ENCODE assay signal across 16 cellular contexts in the genomic region with DNA sequence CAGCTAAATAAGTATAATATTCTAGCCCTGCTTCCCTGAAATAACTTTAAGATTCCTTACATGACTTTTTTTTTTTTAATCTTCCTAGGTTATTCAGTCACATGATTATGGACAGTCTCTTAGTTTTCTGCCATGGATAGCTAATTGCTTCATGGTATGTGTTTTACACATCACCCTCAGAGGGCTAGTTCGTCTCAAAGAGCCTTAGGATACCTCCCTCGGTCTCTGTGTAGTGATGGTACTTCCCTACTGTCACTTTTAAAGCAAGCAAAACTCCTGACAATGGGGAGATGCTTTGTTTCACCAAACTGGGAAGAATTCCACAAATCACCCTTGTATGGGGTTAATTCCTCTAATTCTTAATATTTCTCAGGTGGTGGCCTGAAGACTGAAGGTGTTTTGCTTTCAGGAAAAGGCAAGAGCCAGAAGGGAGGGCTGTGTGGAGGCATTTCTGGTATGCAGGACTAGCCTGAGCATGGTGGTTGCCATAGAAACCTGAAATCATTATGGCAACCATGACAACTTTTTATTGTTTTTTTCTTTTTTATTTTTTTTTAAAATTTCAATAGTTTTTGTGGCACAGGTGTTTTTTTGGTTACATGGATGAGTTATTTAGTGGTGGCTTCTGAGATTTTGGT.
DNase-seq lines count a peak whose midpoint lies in the region; ATAC-seq, FAIRE-seq and TF ChIP-seq lines count a peak whose summit lies in the region.
"Had no signal": no experiment of that assay in that cellular context is flagged by ENCODE, and none has a peak within 500 bp of the region (broad histone marks: within the 10 kb centered on the region; RNA-seq: fewer than 3 reads in every experiment).

No MANE protein-coding gene starts in this region.

- H3K4me3 Mint-ChIP-seq in Caco-2 (ENCODE audit: unreplicated experiment) (no peak overlapping the region), T-helper 17 cell (no peak overlapping the region), Calu3 (ENCODE audit: low read depth, unreplicated experiment) (no peak overlapping the region)
- H3K4me3 Mint-ChIP-seq in naive thymus-derived CD8-positive, alpha-beta T cell = no peak overlapping the region
- H3K4me3 Mint-ChIP-seq: activated CD4-positive, alpha-beta memory T cell treated with anti-CD3 and anti-CD28 coated beads, Interleukin-2, amount 10 ng/mL, durations not matched to agents 7 days and 5 days; stimulated activated effector memory CD8-positive, alpha-beta T cell treated with anti-CD3 and anti-CD28 coated beads, Interleukin-12 subunit alpha, Interleukin-12 subunit beta, amount 100 ng/mL, for 72 hours had no signal

- H3K9me3 Mint-ChIP-seq in Caco-2 (ENCODE audit: unreplicated experiment) (peaks cover 8% of the 10 kb centered on the region), Calu3 (ENCODE audit: low read depth, unreplicated experiment) (no peaks in the 10 kb centered on the region)
- no peaks in the 10 kb centered on the region for H3K9me3 Mint-ChIP-seq in naive thymus-derived CD8-positive, alpha-beta T cell
- H3K9me3 Mint-ChIP-seq: activated CD4-positive, alpha-beta memory T cell treated with anti-CD3 and anti-CD28 coated beads, Interleukin-2, amount 10 ng/mL, durations not matched to agents 7 days and 5 days; stimulated activated effector memory CD8-positive, alpha-beta T cell treated with anti-CD3 and anti-CD28 coated beads, Interleukin-12 subunit alpha, Interleukin-12 subunit beta, amount 100 ng/mL, for 72 hours had no signal

- H3K4me1 Mint-ChIP-seq in Caco-2 (ENCODE audit: low read depth, unreplicated experiment) = no peaks in the 10 kb centered on the region
- H3K4me1 Mint-ChIP-seq in T-helper 17 cell = no peaks in the 10 kb centered on the region
- no peaks in the 10 kb centered on the region for H3K4me1 Mint-ChIP-seq in naive thymus-derived CD8-positive, alpha-beta T cell
- H3K4me1 Mint-ChIP-seq in Calu3 (ENCODE audit: low read depth, unreplicated experiment) = no peaks in the 10 kb centered on the region
- H3K4me1 Mint-ChIP-seq: activated CD4-positive, alpha-beta memory T cell treated with anti-CD3 and anti-CD28 coated beads, Interleukin-2, amount 10 ng/mL, durations not matched to agents 7 days and 5 days; stimulated activated effector memory CD8-positive, alpha-beta T cell treated with anti-CD3 and anti-CD28 coated beads, Interleukin-12 subunit alpha, Interleukin-12 subunit beta, amount 100 ng/mL, for 72 hours had no signal

- FAIRE-seq in kidney (lab: Jason Lieb, UNC) = no peak
- FAIRE-seq: HTR-8/SVneo had no signal

- no peak overlapping the region for H3K9ac ChIP-seq in kidney (ENCODE audit: low read length in 2 of 2)

- no TSS peak for BruUV-seq in Caco-2 (replicated peaks; lab: Mats Ljungman, UMichigan)
- no TSS peak for BruUV-seq in Calu3 (replicated peaks; lab: Mats Ljungman, UMichigan)

- peak overlapping the region in 1 of 2 donors; percentile 51 for H3K27ac ChIP-seq in kidney (ENCODE audit: low read depth in 2 of 2, low read length in 2 of 2)

- POLR2A ChIA-PET in Caco-2 (lab: Charles Lee) = interaction anchor here (0.5 to 0.6 kb wide), 2 partner anchors 72 to 91 kb away, joined by 4 to 10 read pairs; no protein-coding TSS in a partner anchor
- POLR2A ChIA-PET in naive thymus-derived CD8-positive, alpha-beta T cell (lab: Charles Lee) = no interaction called here

- H3K9me3 ChIP-seq in Caco-2 = no peaks in the 10 kb centered on the region
- no peaks in the 10 kb centered on the region for H3K9me3 ChIP-seq in T-helper 17 cell (ENCODE audit: control insufficient read depth, low read length, poor library complexity, severe bottlenecking)
- H3K9me3 ChIP-seq in kidney (ENCODE audit: control insufficient read depth in 1 of 2, low read length in 2 of 2) = no peaks in the 10 kb centered on the region
- H3K9me3 ChIP-seq: mucosa of descending colon had no signal

- H3K27me3 Mint-ChIP-seq in Caco-2 (ENCODE audit: insufficient read depth, unreplicated experiment) = no peaks in the 10 kb centered on the region
- no peaks in the 10 kb centered on the region for H3K27me3 Mint-ChIP-seq in T-helper 17 cell
- H3K27me3 Mint-ChIP-seq in naive thymus-derived CD8-positive, alpha-beta T cell = no peaks in the 10 kb centered on the region
- H3K27me3 Mint-ChIP-seq in Calu3 (ENCODE audit: unreplicated experiment) = no peaks in the 10 kb centered on the region
- H3K27me3 Mint-ChIP-seq: activated CD4-positive, alpha-beta memory T cell treated with anti-CD3 and anti-CD28 coated beads, Interleukin-2, amount 10 ng/mL, durations not matched to agents 7 days and 5 days had no signal

- no peak for TF ChIP-seq CTCF in Caco-2 (IDR thresholded peaks at IDR 0.05; ENCODE audit: insufficient read depth in 1 of 2, low read depth in 1 of 2, low read length in 1 of 2, severe bottlenecking in 1 of 2, unreplicated experiment in 1 of 2)
- no peak for TF ChIP-seq CTCF in kidney (IDR thresholded peaks at IDR 0.05; ENCODE audit: borderline replicate concordance, extremely low read depth, insufficient read depth)
- TF ChIP-seq CTCF in Calu3 (IDR thresholded peaks at IDR 0.05; ENCODE audit: unreplicated experiment) = no peak

- no peaks in the 10 kb centered on the region for H3K27me3 ChIP-seq in Caco-2 (replicated peaks; ENCODE audit: control insufficient read depth, insufficient read depth, low read length)

- DNase-seq in Caco-2 (peak; percentile 49 to 61), T-helper 17 cell (no peak), fibroblast of gingiva (ENCODE audit: low read depth) (peak; percentile 19), kidney (no peak), midbrain (lab: John Stamatoyannopoulos, UW) (no peak), Calu3 (no peak), pons (ENCODE audit: low spot score) (no peak)
- DNase-seq in naive thymus-derived CD8-positive, alpha-beta T cell = peak in 2 of 10 donors; percentile 3 to 21
- DNase-seq: activated CD4-positive, alpha-beta memory T cell treated with anti-CD3 and anti-CD28 coated beads, Interleukin-2, amount 10 ng/mL, durations not matched to agents 7 days and 5 days; activated effector memory CD4-positive, alpha-beta T cell treated with Interleukin-2 at 50 U/mL for 16 hours; mucosa of descending colon; NCI-H1105 treated with DMSO at 0.1 percent for 48 hours had no signal

- H3K36me3 ChIP-seq in Caco-2 (ENCODE audit: control insufficient read depth, insufficient read depth, low read length) = no peaks in the 10 kb centered on the region
- H3K36me3 ChIP-seq in kidney (ENCODE audit: control insufficient read depth in 1 of 2, insufficient read depth in 2 of 2, low read length in 2 of 2) = no peaks in the 10 kb centered on the region
- H3K36me3 ChIP-seq: breast epithelium had no signal

- H3K36me3 Mint-ChIP-seq in Caco-2 (ENCODE audit: insufficient read depth, unreplicated experiment) = peaks cover 5% of the 10 kb centered on the region
- no peaks in the 10 kb centered on the region for H3K36me3 Mint-ChIP-seq in T-helper 17 cell (ENCODE audit: low read depth)
- H3K36me3 Mint-ChIP-seq in naive thymus-derived CD8-positive, alpha-beta T cell = no peaks in the 10 kb centered on the region
- H3K36me3 Mint-ChIP-seq in Calu3 (ENCODE audit: insufficient read depth, unreplicated experiment) = no peaks in the 10 kb centered on the region
- H3K36me3 Mint-ChIP-seq: stimulated activated effector memory CD8-positive, alpha-beta T cell treated with anti-CD3 and anti-CD28 coated beads, Interleukin-12 subunit alpha, Interleukin-12 subunit beta, amount 100 ng/mL, for 72 hours had no signal

- H3K4me1 ChIP-seq in Caco-2 (peaks cover 25% of the 10 kb centered on the region), kidney (ENCODE audit: control insufficient read depth in 1 of 2, insufficient read depth in 1 of 2, low read depth in 1 of 2, low read length in 2 of 2) (no peaks in the 10 kb centered on the region)
- H3K4me1 ChIP-seq: breast epithelium had no signal

- H3K27ac Mint-ChIP-seq in Caco-2 (ENCODE audit: unreplicated experiment) = peak overlapping the region; percentile 64
- no peak overlapping the region for H3K27ac Mint-ChIP-seq in T-helper 17 cell
- H3K27ac Mint-ChIP-seq in naive thymus-derived CD8-positive, alpha-beta T cell = peak overlapping the region in 1 of 10 donors; percentile 10
- no peak overlapping the region for H3K27ac Mint-ChIP-seq in Calu3 (ENCODE audit: unreplicated experiment)
- H3K27ac Mint-ChIP-seq: activated CD4-positive, alpha-beta memory T cell treated with anti-CD3 and anti-CD28 coated beads, Interleukin-2, amount 10 ng/mL, durations not matched to agents 7 days and 5 days; stimulated activated effector memory CD8-positive, alpha-beta T cell treated with anti-CD3 and anti-CD28 coated beads, Interleukin-12 subunit alpha, Interleukin-12 subunit beta, amount 100 ng/mL, for 72 hours had no signal

- intact Hi-C loops in Caco-2 (cut with micrococcal nuclease; ENCODE audit: unreplicated experiment) = loop anchor here (5.0 kb wide), 1 partner anchor 104 kb away; no protein-coding TSS in a partner anchor
- intact Hi-C loops in kidney (cut with DNase I) = no loop called here
- intact Hi-C loops in Calu3 (cut with micrococcal nuclease; ENCODE audit: unreplicated experiment) = no loop called here

- no peak overlapping the region for H3K4me3 ChIP-seq in Caco-2 (ENCODE audit: low read depth, low read length)
- H3K4me3 ChIP-seq in kidney (ENCODE audit: low read length in 2 of 2) = no peak overlapping the region
- H3K4me3 ChIP-seq: breast epithelium, mucosa of descending colon had no signal

- CTCF ChIA-PET in Caco-2 (lab: Charles Lee) = no interaction called here
- CTCF ChIA-PET in Calu3 (lab: Charles Lee) = no interaction called here

- peak; percentile 54 for ATAC-seq in T-helper 17 cell
- ATAC-seq in naive thymus-derived CD8-positive, alpha-beta T cell = peak; percentile 25 to 48
- ATAC-seq: mucosa of descending colon; Panc1; stimulated activated effector memory CD8-positive, alpha-beta T cell treated with anti-CD3 and anti-CD28 coated beads, Interleukin-12 subunit alpha, Interleukin-12 subunit beta, amount 100 ng/mL, for 72 hours had no signal

Comparison
In these comparisons a context has a peak if more than half of its experiments do, and no peak if none do; other contexts are left out.
1. DNase-seq: peak in Caco-2 (2 of 2) and fibroblast of gingiva (single experiment); none in T-helper 17 cell (0 of 3), kidney (single experiment), midbrain (single experiment), Calu3 (single experiment) and pons (single experiment).